Comparison of ENCODE assay signal across 1 cellular context in the genomic region with DNA sequence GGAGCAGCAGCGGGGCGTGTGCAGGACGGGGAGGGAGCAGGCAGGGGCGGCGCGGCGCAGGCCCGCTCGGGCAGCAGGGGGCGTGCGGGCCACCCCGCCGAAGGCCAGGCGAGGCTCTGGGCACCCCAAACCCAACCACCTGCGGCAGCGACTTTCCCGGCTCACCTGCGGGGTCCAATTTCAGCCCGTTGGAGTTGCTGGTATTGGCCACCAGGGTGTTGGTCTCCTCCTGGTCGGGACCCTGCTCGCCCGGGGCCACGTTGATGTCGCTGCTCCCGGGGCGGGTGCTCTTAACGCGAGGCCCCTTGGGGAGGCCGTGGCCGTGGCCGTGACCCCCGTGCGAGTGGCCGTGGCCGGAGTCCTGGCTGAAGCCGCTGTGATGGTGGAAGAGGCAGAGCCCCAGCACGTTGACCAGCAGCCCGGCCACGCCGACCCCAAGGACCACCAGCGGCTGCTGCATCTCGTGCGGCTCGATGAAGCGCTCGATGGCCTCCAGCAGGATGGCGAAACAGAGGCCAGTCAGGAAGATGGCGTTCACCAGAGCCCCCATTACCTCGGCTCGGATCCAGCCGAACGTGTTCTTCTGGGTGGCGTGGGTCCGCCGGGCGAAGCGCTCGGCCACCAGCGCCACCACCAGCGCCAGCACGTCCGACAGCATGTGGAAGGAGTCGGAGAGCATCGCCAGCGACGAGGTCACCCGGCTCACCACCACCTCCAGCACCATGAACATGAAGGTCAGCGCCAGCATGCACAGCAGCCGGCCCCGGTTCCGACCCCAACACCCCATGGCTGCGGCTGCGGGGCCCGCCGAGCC.
TF ChIP-seq lines count a peak whose summit lies in the region.

No MANE protein-coding gene starts in this region.

TF ChIP-seq in K562, 482 proteins besides CTCF, POLR2A, EP300 and RAD21 (continued from another document and continues in another):
- TF ChIP-seq, protein P1, sequence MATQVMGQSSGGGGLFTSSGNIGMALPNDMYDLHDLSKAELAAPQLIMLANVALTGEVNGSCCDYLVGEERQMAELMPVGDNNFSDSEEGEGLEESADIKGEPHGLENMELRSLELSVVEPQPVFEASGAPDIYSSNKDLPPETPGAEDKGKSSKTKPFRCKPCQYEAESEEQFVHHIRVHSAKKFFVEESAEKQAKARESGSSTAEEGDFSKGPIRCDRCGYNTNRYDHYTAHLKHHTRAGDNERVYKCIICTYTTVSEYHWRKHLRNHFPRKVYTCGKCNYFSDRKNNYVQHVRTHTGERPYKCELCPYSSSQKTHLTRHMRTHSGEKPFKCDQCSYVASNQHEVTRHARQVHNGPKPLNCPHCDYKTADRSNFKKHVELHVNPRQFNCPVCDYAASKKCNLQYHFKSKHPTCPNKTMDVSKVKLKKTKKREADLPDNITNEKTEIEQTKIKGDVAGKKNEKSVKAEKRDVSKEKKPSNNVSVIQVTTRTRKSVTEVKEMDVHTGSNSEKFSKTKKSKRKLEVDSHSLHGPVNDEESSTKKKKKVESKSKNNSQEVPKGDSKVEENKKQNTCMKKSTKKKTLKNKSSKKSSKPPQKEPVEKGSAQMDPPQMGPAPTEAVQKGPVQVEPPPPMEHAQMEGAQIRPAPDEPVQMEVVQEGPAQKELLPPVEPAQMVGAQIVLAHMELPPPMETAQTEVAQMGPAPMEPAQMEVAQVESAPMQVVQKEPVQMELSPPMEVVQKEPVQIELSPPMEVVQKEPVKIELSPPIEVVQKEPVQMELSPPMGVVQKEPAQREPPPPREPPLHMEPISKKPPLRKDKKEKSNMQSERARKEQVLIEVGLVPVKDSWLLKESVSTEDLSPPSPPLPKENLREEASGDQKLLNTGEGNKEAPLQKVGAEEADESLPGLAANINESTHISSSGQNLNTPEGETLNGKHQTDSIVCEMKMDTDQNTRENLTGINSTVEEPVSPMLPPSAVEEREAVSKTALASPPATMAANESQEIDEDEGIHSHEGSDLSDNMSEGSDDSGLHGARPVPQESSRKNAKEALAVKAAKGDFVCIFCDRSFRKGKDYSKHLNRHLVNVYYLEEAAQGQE (CRISPR knock-in tag; IDR thresholded peaks at IDR 0.05; ENCODE audit: low read depth): 0 out of 2 replicates have a peak, but pooled peaks have one; percentile 29
- TF ChIP-seq ZNF76 (CRISPR knock-in tag; IDR thresholded peaks at IDR 0.05; ENCODE audit: borderline replicate concordance) (0 out of 2 replicates have a peak, but pooled peaks have one; percentile 28), KDM4B (IDR thresholded peaks at IDR 0.05; ENCODE audit: borderline replicate concordance in 2 of 2, low read depth in 1 of 2) (0 out of 4 replicates have a peak, but pooled peaks of 1 of the 2 experiments have one; percentile 39), POLR2G (IDR thresholded peaks at IDR 0.05; ENCODE audit: low read depth, low read length) (peak; percentile 74), ZNF197 (CRISPR knock-in tag; IDR thresholded peaks at IDR 0.05; ENCODE audit: low read depth) (0 out of 2 replicates have a peak, but pooled peaks have one; percentile 34), DNMT1 (IDR thresholded peaks at IDR 0.05) (no peak), HDGF (IDR thresholded peaks at IDR 0.05) (0 out of 2 replicates have a peak, but pooled peaks have one; percentile 49), MBD2 (IDR thresholded peaks at IDR 0.05; ENCODE audit: borderline replicate concordance, low read depth) (no peak), BHLHE40 (IDR thresholded peaks at IDR 0.05; ENCODE audit: low read length) (peak; percentile 48), ARID2 (IDR thresholded peaks at IDR 0.05) (peak; percentile 76; the same call in 1 of the 2 replicates), CREB1 (IDR thresholded peaks at IDR 0.05) (peak; percentile 36; the same call in 1 of the 2 replicates), CREB1 (CRISPR knock-in tag; IDR thresholded peaks at IDR 0.05) (peak; percentile 73), HMGN3 (IDR thresholded peaks at IDR 0.05; ENCODE audit: borderline replicate concordance, extremely low read depth, insufficient read length, low read depth, low read length) (peak; percentile 78), RBFOX2 (IDR thresholded peaks at IDR 0.05; ENCODE audit: low read depth, low read length) (peak; percentile 69), SMARCA5 (IDR thresholded peaks at IDR 0.05) (peak; percentile 55; the same call in 1 of the 2 replicates), YY1 (IDR thresholded peaks at IDR 0.05; ENCODE audit: borderline replicate concordance in 1 of 3, control insufficient read depth in 1 of 3, extremely low read depth in 1 of 3, insufficient read depth in 3 of 3, insufficient read length in 1 of 3, insufficient replicate concordance in 2 of 3, low read depth in 1 of 3, low read length in 2 of 3) (peak in 2 of 3 experiments; percentile 60 to 66), SIN3A (IDR thresholded peaks at IDR 0.05; ENCODE audit: borderline replicate concordance in 2 of 2, control insufficient read depth in 1 of 2, low read depth in 2 of 2, low read length in 2 of 2) (peak; percentile 67; a peak in 3 of 4 replicates), CCNT2 (IDR thresholded peaks at IDR 0.05; ENCODE audit: borderline replicate concordance, extremely low read depth, insufficient read length, low read depth, low read length) (peak; percentile 90), RBBP5 (IDR thresholded peaks at IDR 0.05; ENCODE audit: borderline replicate concordance, insufficient read depth, low read length, poor library complexity, severe bottlenecking) (peak; percentile 78), ZNF384 (IDR thresholded peaks at IDR 0.05; ENCODE audit: low read depth, low read length) (0 out of 2 replicates have a peak, but pooled peaks have one; percentile 33), NRF1 (conservative IDR thresholded peaks at IDR 0.05 in 1 of 2, IDR thresholded peaks at IDR 0.05 in 1 of 2) (peak; percentile 72 to 78), ATF7 (IDR thresholded peaks at IDR 0.05) (peak; percentile 41; the same call in 1 of the 2 replicates), RNF2 (IDR thresholded peaks at IDR 0.05) (peak; percentile 39; the same call in 1 of the 2 replicates), NBN (IDR thresholded peaks at IDR 0.05; ENCODE audit: low read depth) (no peak), HCFC1 (IDR thresholded peaks at IDR 0.05; ENCODE audit: low read depth, low read length) (peak; percentile 29), MED1 (CRISPR knock-in tag; IDR thresholded peaks at IDR 0.05; ENCODE audit: borderline replicate concordance) (no peak), CBX5 (IDR thresholded peaks at IDR 0.05; ENCODE audit: borderline replicate concordance, low read depth) (0 out of 2 replicates have a peak, but pooled peaks have one; percentile 61), ETV5 (CRISPR knock-in tag; IDR thresholded peaks at IDR 0.05; ENCODE audit: low read depth) (peak; percentile 29; the same call in 1 of the 2 replicates), MTA3 (IDR thresholded peaks at IDR 0.05; ENCODE audit: borderline replicate concordance) (peak; percentile 88; the same call in 1 of the 2 replicates), FOXP1 (CRISPR knock-in tag; IDR thresholded peaks at IDR 0.05) (peak; percentile 22), DDX20 (tag; IDR thresholded peaks at IDR 0.05; ENCODE audit: low read depth) (no peak), KLF6 (CRISPR knock-in tag; IDR thresholded peaks at IDR 0.05; ENCODE audit: borderline replicate concordance) (no peak), GTF2E2 (tag; IDR thresholded peaks at IDR 0.05) (no peak), RBM25 (IDR thresholded peaks at IDR 0.05; ENCODE audit: low read depth, low read length, severe bottlenecking) (peak; percentile 9), MCM7 (IDR thresholded peaks at IDR 0.05) (no peak)
- TF ChIP-seq, protein P2, sequence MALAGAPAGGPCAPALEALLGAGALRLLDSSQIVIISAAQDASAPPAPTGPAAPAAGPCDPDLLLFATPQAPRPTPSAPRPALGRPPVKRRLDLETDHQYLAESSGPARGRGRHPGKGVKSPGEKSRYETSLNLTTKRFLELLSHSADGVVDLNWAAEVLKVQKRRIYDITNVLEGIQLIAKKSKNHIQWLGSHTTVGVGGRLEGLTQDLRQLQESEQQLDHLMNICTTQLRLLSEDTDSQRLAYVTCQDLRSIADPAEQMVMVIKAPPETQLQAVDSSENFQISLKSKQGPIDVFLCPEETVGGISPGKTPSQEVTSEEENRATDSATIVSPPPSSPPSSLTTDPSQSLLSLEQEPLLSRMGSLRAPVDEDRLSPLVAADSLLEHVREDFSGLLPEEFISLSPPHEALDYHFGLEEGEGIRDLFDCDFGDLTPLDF (CRISPR knock-in tag; IDR thresholded peaks at IDR 0.05): 0 out of 2 replicates have a peak, but pooled peaks have one; percentile 44
- TF ChIP-seq, protein P3, sequence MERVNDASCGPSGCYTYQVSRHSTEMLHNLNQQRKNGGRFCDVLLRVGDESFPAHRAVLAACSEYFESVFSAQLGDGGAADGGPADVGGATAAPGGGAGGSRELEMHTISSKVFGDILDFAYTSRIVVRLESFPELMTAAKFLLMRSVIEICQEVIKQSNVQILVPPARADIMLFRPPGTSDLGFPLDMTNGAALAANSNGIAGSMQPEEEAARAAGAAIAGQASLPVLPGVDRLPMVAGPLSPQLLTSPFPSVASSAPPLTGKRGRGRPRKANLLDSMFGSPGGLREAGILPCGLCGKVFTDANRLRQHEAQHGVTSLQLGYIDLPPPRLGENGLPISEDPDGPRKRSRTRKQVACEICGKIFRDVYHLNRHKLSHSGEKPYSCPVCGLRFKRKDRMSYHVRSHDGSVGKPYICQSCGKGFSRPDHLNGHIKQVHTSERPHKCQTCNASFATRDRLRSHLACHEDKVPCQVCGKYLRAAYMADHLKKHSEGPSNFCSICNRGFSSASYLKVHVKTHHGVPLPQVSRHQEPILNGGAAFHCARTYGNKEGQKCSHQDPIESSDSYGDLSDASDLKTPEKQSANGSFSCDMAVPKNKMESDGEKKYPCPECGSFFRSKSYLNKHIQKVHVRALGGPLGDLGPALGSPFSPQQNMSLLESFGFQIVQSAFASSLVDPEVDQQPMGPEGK (CRISPR knock-in tag; IDR thresholded peaks at IDR 0.05; ENCODE audit: borderline replicate concordance): no peak
- TF ChIP-seq, protein P4, sequence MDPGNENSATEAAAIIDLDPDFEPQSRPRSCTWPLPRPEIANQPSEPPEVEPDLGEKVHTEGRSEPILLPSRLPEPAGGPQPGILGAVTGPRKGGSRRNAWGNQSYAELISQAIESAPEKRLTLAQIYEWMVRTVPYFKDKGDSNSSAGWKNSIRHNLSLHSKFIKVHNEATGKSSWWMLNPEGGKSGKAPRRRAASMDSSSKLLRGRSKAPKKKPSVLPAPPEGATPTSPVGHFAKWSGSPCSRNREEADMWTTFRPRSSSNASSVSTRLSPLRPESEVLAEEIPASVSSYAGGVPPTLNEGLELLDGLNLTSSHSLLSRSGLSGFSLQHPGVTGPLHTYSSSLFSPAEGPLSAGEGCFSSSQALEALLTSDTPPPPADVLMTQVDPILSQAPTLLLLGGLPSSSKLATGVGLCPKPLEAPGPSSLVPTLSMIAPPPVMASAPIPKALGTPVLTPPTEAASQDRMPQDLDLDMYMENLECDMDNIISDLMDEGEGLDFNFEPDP (CRISPR knock-in tag; IDR thresholded peaks at IDR 0.05): peak; percentile 50; the same call in 1 of the 2 replicates
- TF ChIP-seq, protein P5, sequence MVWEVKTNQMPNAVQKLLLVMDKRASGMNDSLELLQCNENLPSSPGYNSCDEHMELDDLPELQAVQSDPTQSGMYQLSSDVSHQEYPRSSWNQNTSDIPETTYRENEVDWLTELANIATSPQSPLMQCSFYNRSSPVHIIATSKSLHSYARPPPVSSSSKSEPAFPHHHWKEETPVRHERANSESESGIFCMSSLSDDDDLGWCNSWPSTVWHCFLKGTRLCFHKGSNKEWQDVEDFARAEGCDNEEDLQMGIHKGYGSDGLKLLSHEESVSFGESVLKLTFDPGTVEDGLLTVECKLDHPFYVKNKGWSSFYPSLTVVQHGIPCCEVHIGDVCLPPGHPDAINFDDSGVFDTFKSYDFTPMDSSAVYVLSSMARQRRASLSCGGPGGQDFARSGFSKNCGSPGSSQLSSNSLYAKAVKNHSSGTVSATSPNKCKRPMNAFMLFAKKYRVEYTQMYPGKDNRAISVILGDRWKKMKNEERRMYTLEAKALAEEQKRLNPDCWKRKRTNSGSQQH (CRISPR knock-in tag; IDR thresholded peaks at IDR 0.05): no peak
- TF ChIP-seq, protein P6, sequence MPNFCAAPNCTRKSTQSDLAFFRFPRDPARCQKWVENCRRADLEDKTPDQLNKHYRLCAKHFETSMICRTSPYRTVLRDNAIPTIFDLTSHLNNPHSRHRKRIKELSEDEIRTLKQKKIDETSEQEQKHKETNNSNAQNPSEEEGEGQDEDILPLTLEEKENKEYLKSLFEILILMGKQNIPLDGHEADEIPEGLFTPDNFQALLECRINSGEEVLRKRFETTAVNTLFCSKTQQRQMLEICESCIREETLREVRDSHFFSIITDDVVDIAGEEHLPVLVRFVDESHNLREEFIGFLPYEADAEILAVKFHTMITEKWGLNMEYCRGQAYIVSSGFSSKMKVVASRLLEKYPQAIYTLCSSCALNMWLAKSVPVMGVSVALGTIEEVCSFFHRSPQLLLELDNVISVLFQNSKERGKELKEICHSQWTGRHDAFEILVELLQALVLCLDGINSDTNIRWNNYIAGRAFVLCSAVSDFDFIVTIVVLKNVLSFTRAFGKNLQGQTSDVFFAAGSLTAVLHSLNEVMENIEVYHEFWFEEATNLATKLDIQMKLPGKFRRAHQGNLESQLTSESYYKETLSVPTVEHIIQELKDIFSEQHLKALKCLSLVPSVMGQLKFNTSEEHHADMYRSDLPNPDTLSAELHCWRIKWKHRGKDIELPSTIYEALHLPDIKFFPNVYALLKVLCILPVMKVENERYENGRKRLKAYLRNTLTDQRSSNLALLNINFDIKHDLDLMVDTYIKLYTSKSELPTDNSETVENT (CRISPR knock-in tag; IDR thresholded peaks at IDR 0.05): 0 out of 2 replicates have a peak, but pooled peaks have one; percentile 75
- TF ChIP-seq, protein P7, sequence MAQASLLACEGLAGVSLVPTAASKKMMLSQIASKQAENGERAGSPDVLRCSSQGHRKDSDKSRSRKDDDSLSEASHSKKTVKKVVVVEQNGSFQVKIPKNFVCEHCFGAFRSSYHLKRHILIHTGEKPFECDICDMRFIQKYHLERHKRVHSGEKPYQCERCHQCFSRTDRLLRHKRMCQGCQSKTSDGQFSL (CRISPR knock-in tag; IDR thresholded peaks at IDR 0.05): peak; percentile 36; the same call in 1 of the 2 replicates
- TF ChIP-seq, protein P7 (tag; IDR thresholded peaks at IDR 0.05): no peak
- TF ChIP-seq, protein P8, sequence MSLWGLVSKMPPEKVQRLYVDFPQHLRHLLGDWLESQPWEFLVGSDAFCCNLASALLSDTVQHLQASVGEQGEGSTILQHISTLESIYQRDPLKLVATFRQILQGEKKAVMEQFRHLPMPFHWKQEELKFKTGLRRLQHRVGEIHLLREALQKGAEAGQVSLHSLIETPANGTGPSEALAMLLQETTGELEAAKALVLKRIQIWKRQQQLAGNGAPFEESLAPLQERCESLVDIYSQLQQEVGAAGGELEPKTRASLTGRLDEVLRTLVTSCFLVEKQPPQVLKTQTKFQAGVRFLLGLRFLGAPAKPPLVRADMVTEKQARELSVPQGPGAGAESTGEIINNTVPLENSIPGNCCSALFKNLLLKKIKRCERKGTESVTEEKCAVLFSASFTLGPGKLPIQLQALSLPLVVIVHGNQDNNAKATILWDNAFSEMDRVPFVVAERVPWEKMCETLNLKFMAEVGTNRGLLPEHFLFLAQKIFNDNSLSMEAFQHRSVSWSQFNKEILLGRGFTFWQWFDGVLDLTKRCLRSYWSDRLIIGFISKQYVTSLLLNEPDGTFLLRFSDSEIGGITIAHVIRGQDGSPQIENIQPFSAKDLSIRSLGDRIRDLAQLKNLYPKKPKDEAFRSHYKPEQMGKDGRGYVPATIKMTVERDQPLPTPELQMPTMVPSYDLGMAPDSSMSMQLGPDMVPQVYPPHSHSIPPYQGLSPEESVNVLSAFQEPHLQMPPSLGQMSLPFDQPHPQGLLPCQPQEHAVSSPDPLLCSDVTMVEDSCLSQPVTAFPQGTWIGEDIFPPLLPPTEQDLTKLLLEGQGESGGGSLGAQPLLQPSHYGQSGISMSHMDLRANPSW (CRISPR knock-in tag; IDR thresholded peaks at IDR 0.05): peak; percentile 18; the same call in 1 of the 2 replicates
